31 cellular contexts compared by ENCODE assay signal in genomic region chr6:155042983-155043382, GRCh38.
"Had no signal": no experiment of that assay in that cellular context is flagged by ENCODE, and none has a peak within 500 bp of the region (broad histone marks: within the 10 kb centered on the region; RNA-seq: fewer than 3 reads in every experiment).

No MANE protein-coding gene starts in this region.

- FAIRE-seq: astrocyte, bronchial epithelial cell, colon had no signal

- H3K27me3 Mint-ChIP-seq: activated CD4-positive, alpha-beta memory T cell treated with anti-CD3 and anti-CD28 coated beads, Interleukin-2, amount 10 ng/mL, durations not matched to agents 7 days and 5 days; activated CD4-positive, alpha-beta T cell treated with anti-CD3 and anti-CD28 coated beads, Interleukin-2, amount 10 ng/mL, durations not matched to agents 7 days and 5 days; activated naive CD8-positive, alpha-beta T cell; central memory CD8-positive, alpha-beta T cell; effector memory CD8-positive, alpha-beta T cell had no signal

- H3K27ac Mint-ChIP-seq: activated CD4-positive, alpha-beta memory T cell treated with anti-CD3 and anti-CD28 coated beads, Interleukin-2, amount 10 ng/mL, durations not matched to agents 7 days and 5 days; activated CD4-positive, alpha-beta T cell treated with anti-CD3 and anti-CD28 coated beads, Interleukin-2, amount 10 ng/mL, durations not matched to agents 7 days and 5 days; activated naive CD8-positive, alpha-beta T cell; activated T-cell treated with anti-CD3 and anti-CD28 coated beads, Interleukin-2, amount 50 U/mL, for 24 hours; activated T-cell treated with anti-CD3 and anti-CD28 coated beads, Interleukin-2, amount 50 U/mL, for 72 hours; effector memory CD8-positive, alpha-beta T cell had no signal

- H3K27ac ChIP-seq: brain microvascular endothelial cell, esophagus muscularis mucosa, foreskin keratinocyte, gastrocnemius medialis, heart left ventricle had no signal

- H3K36me3 Mint-ChIP-seq: activated naive CD8-positive, alpha-beta T cell had no signal

- DNase-seq: activated CD4-positive, alpha-beta memory T cell treated with anti-CD3 and anti-CD28 coated beads, Interleukin-2, amount 10 ng/mL, durations not matched to agents 7 days and 5 days; activated CD4-positive, alpha-beta T cell treated with anti-CD3 and anti-CD28 coated beads for 1 hour; activated CD4-positive, alpha-beta T cell treated with anti-CD3 and anti-CD28 coated beads for 4 hours; activated CD4-positive, alpha-beta T cell treated with anti-CD3 and anti-CD28 coated beads, Interleukin-2, amount 10 ng/mL, durations not matched to agents 7 days and 5 days; activated CD4-positive, alpha-beta T cell treated with anti-CD3 and anti-CD28 coated beads, Interleukin-2, amount 50 U/mL, for 4 hours; activated CD8-positive, alpha-beta memory T cell treated with anti-CD3 and anti-CD28 coated beads, Interleukin-2, amount 50 U/mL, for 48 hours; activated gamma-delta T cell treated with Interleukin-2 at 50 U/mL for 16 hours; activated naive CD4-positive, alpha-beta T cell treated with anti-CD3 and anti-CD28 coated beads, Interleukin-2, amount 50 U/mL, for 16 hours; activated naive CD4-positive, alpha-beta T cell treated with Interleukin-2 at 50 U/mL for 16 hours; activated T-cell treated with anti-CD3 and anti-CD28 coated beads for 4 hours; activated T-cell treated with anti-CD3 and anti-CD28 coated beads, Interleukin-2, amount 50 U/mL, for 24 hours; activated T-cell treated with anti-CD3 and anti-CD28 coated beads, Interleukin-2, amount 50 U/mL, for 72 hours; amniotic stem cell; anterior cingulate cortex; brain microvascular endothelial cell; cortex of kidney; dermis blood vessel endothelial cell; effector CD4-positive, alpha-beta T cell; effector memory CD8-positive, alpha-beta T cell; erythroblast; foreskin keratinocyte; gastrocnemius medialis; glutamatergic neuron; heart left ventricle; T-helper 2 cell had no signal

- H3K9me3 ChIP-seq: esophagus muscularis mucosa, gastrocnemius medialis, heart left ventricle had no signal

- H3K4me3 ChIP-seq: esophagus muscularis mucosa, gastrocnemius medialis, heart left ventricle had no signal

- H3K4me3 Mint-ChIP-seq: activated CD4-positive, alpha-beta memory T cell treated with anti-CD3 and anti-CD28 coated beads, Interleukin-2, amount 10 ng/mL, durations not matched to agents 7 days and 5 days; activated CD4-positive, alpha-beta T cell treated with anti-CD3 and anti-CD28 coated beads, Interleukin-2, amount 10 ng/mL, durations not matched to agents 7 days and 5 days; activated naive CD8-positive, alpha-beta T cell; activated T-cell treated with anti-CD3 and anti-CD28 coated beads, Interleukin-2, amount 50 U/mL, for 24 hours; activated T-cell treated with anti-CD3 and anti-CD28 coated beads, Interleukin-2, amount 50 U/mL, for 72 hours; central memory CD8-positive, alpha-beta T cell; effector memory CD8-positive, alpha-beta T cell had no signal

- H3K9me3 Mint-ChIP-seq: activated CD4-positive, alpha-beta memory T cell treated with anti-CD3 and anti-CD28 coated beads, Interleukin-2, amount 10 ng/mL, durations not matched to agents 7 days and 5 days; activated CD4-positive, alpha-beta T cell treated with anti-CD3 and anti-CD28 coated beads, Interleukin-2, amount 10 ng/mL, durations not matched to agents 7 days and 5 days; activated T-cell treated with anti-CD3 and anti-CD28 coated beads, Interleukin-2, amount 50 U/mL, for 24 hours; activated T-cell treated with anti-CD3 and anti-CD28 coated beads, Interleukin-2, amount 50 U/mL, for 72 hours; central memory CD8-positive, alpha-beta T cell; effector memory CD8-positive, alpha-beta T cell had no signal

- ATAC-seq: activated T-cell treated with anti-CD3 and anti-CD28 coated beads, Interleukin-2, amount 50 U/mL, for 72 hours; effector memory CD8-positive, alpha-beta T cell; foreskin keratinocyte; gastrocnemius medialis; heart left ventricle had no signal

- H3K4me1 ChIP-seq: foreskin keratinocyte had no signal

- H3K4me1 Mint-ChIP-seq: activated CD4-positive, alpha-beta T cell treated with anti-CD3 and anti-CD28 coated beads, Interleukin-2, amount 10 ng/mL, durations not matched to agents 7 days and 5 days; central memory CD8-positive, alpha-beta T cell had no signal
